20 cellular contexts compared by ENCODE assay signal in the genomic region with DNA sequence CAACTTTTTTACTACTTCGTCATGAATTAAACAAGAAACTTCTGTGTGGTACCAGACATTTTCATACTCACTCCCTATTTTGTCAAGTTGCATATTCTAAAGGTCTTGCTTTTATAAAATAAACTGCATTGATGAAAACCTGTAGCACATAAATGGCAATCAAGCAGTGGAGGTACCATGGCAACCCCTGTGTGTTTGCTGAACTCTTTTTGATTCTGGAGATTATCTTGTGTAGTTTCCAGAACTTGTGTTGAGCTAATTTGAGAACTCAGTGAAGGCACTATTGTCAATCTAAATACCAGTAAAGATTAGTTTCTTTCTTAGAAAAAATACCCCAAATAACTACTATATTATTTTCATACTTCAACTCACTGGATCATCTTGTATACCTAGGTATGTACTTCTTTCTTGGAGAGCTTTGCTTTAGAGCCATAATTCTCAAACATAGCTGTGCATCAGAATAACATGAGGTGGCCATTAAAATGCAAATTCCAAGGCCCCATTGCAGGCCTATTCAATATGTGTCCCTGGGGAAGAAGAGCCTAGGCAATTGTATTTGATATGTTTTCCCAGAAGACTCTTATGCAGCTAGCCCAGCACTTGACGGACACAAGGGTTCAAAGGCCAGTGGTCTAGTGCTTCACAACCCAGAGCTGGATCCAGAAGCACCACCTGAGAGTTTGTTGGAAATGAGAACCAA. TPM values are rescaled to one million over a fixed set of nuclear protein-coding genes. Genes with fewer than 3 reads are reported as not detected.
DNase-seq lines count a peak whose midpoint lies in the region; ATAC-seq and TF ChIP-seq lines count a peak whose summit lies in the region.
"Had no signal": no experiment of that assay in that cellular context is flagged by ENCODE, and none has a peak within 500 bp of the region (broad histone marks: within the 10 kb centered on the region; RNA-seq: fewer than 3 reads in every experiment).

No MANE protein-coding gene starts in this region.

- no peak for TF ChIP-seq POLR2A in body of pancreas (IDR thresholded peaks at IDR 0.05)

- DNase-seq in DMS53 (lab: John Stamatoyannopoulos, UW), result peak; percentile 7
- DNase-seq in DMS53 treated with DMSO at 0.1 percent for 48 hours (lab: John Stamatoyannopoulos, UW; ENCODE audit: unreplicated experiment), result no peak
- DNase-seq in body of pancreas, result peak in 2 of 4 donors; percentile 37 to 60
- no peak for DNase-seq in nephron progenitor cell
- no peak for DNase-seq in head of caudate nucleus
- no peak for DNase-seq in GF-D8 (lab: John Stamatoyannopoulos, UW)
- DNase-seq: 8988T; CD4-positive, alpha-beta memory T cell; DMS153; DND-41; EL; HFFc6; Kasumi-1; KG1 had no signal

- TF ChIP-seq CTCF in body of pancreas (IDR thresholded peaks at IDR 0.05), result no peak
- TF ChIP-seq CTCF in parathyroid adenoma (IDR thresholded peaks at IDR 0.05), result no peak
- TF ChIP-seq CTCF in nephron progenitor cell (IDR thresholded peaks at IDR 0.05), result no peak

- H3K4me3 Mint-ChIP-seq in nephron progenitor cell, result no peak overlapping the region
- H3K4me3 Mint-ChIP-seq: CD14-positive monocyte; CD4-positive, alpha-beta memory T cell; HFFc6 had no signal

- no peak for ATAC-seq in body of pancreas
- ATAC-seq: HCT116 had no signal

- no peak overlapping the region for H2AFZ ChIP-seq in parathyroid adenoma

- peaks cover 10% of the 10 kb centered on the region for H3K27me3 Mint-ChIP-seq in nephron progenitor cell (ENCODE audit: low read depth, poor library complexity)

- H3K79me2 ChIP-seq in parathyroid adenoma, result no peaks in the 10 kb centered on the region

- intact Hi-C loops in body of pancreas (cut with DNase I) (no loop called here), head of caudate nucleus (cut with DNase I) (no loop called here)

- H3K9me3 ChIP-seq in body of pancreas, result no peaks in the 10 kb centered on the region
- H3K9me3 ChIP-seq in parathyroid adenoma (ENCODE audit: control insufficient read depth, low read length), result no peaks in the 10 kb centered on the region
- H3K9me3 ChIP-seq: BLaER1 had no signal

- no peaks in the 10 kb centered on the region for H3K36me3 ChIP-seq in body of pancreas (replicated peaks in 1 of 2; ENCODE audit: insufficient read depth in 1 of 2, low read depth in 2 of 2)
- no peaks in the 10 kb centered on the region for H3K36me3 ChIP-seq in parathyroid adenoma (ENCODE audit: control insufficient read depth, insufficient read depth, low read length)
- H3K36me3 ChIP-seq: BLaER1 had no signal

- no peaks in the 10 kb centered on the region for H3K36me3 Mint-ChIP-seq in nephron progenitor cell (ENCODE audit: low read depth)
- H3K36me3 Mint-ChIP-seq: CD14-positive monocyte; CD4-positive, alpha-beta memory T cell had no signal

- peak overlapping the region in 3 of 4 donors; percentile 27 to 50 (median 39) for H3K27ac ChIP-seq in body of pancreas
- no peak overlapping the region for H3K27ac ChIP-seq in parathyroid adenoma
- H3K27ac ChIP-seq: BLaER1 had no signal

- H3K4me1 Mint-ChIP-seq in nephron progenitor cell, result peaks cover 31% of the 10 kb centered on the region
- H3K4me1 Mint-ChIP-seq: CD14-positive monocyte; CD4-positive, alpha-beta memory T cell had no signal

- WGBS in body of pancreas, 2 donors, result 73 to 97% methylated on average over 1 to 2 of the region's 2 CpGs

- H3K9ac ChIP-seq in parathyroid adenoma, result no peak overlapping the region
- H3K9ac ChIP-seq: BLaER1 had no signal

- H3K4me3 ChIP-seq in body of pancreas (no peak overlapping the region), parathyroid adenoma (ENCODE audit: low read depth, low read length) (peak overlapping the region; percentile 29)
- H3K4me3 ChIP-seq: BLaER1 had no signal

- peaks cover 47% of the 10 kb centered on the region for H3K4me1 ChIP-seq in body of pancreas
- H3K4me1 ChIP-seq in parathyroid adenoma, result peaks cover 34% of the 10 kb centered on the region
- H3K4me1 ChIP-seq: BLaER1 had no signal

- H3K27me3 ChIP-seq in body of pancreas (no peaks in the 10 kb centered on the region), parathyroid adenoma (ENCODE audit: control insufficient read depth, insufficient read depth, low read length) (no peaks in the 10 kb centered on the region)
- H3K27me3 ChIP-seq: BLaER1 had no signal

- H3K27ac Mint-ChIP-seq in nephron progenitor cell, result no peak overlapping the region
- H3K27ac Mint-ChIP-seq: CD14-positive monocyte; CD4-positive, alpha-beta memory T cell; HFFc6 had no signal

- peaks cover 4% of the 10 kb centered on the region for H3K9me3 Mint-ChIP-seq in nephron progenitor cell
- H3K9me3 Mint-ChIP-seq: HFFc6 had no signal

- peak overlapping the region; percentile 57 for H3K4me2 ChIP-seq in parathyroid adenoma (ENCODE audit: low read length)
- H3K4me2 ChIP-seq: BLaER1 had no signal

RNA-seq across cellular contexts. Expression of gene PRLR, which starts 9.8 kb away (rescaled TPM):
- 1 to 10 TPM; 6.2 to 7.9 TPM for total RNA-seq in body of pancreas
- total RNA-seq: A673; CD4-positive, alpha-beta memory T cell; G401 had no signal
